16 cellular contexts compared by ENCODE assay signal in the genomic region with DNA sequence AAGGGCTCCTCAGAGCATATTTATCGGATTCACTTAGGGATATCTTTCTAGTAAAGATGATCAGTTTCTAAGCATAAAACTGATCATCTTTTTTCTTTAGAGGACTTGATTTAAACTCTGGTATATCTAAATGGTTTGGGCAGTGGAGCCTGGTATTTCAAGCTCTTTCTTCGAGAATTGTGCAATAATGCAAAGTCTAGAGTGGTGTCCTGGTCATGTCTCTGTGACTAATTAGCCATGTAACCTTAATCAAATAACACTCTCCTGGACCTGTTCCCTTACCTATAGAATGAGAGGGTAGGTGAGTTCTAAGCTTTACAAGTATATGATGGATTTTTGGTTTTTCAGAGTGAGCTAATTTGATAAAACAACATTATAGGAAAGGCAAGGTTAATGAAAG.
A peak's percentile ranks its signal among the peaks of the same experiment; 100 is the strongest.
DNase-seq lines count a peak whose midpoint lies in the region; ATAC-seq, FAIRE-seq and TF ChIP-seq lines count a peak whose summit lies in the region.
"Had no signal": no experiment of that assay in that cellular context is flagged by ENCODE, and none has a peak within 500 bp of the region (broad histone marks: within the 10 kb centered on the region; RNA-seq: fewer than 3 reads in every experiment).

No MANE protein-coding gene starts in this region.

- no peaks in the 10 kb centered on the region for H4K20me1 ChIP-seq in IMR-90 (ENCODE audit: insufficient read depth, low read length)
- H4K20me1 ChIP-seq in K562 (replicated peaks; ENCODE audit: control insufficient read depth, insufficient read depth, low read length): no peaks in the 10 kb centered on the region

- dilution Hi-C loops in IMR-90 (cut with HindIII; ENCODE audit: low sequenced_read_pairs, unreplicated experiment): no loop called here

- no peak overlapping the region for H2BK15ac ChIP-seq in IMR-90 (ENCODE audit: low read depth, low read length)

- H3K23ac ChIP-seq in IMR-90 (ENCODE audit: low read depth, low read length): no peak overlapping the region

- no peak overlapping the region for H2AK5ac ChIP-seq in IMR-90 (ENCODE audit: low read depth, low read length)

- H3K4me1 ChIP-seq in IMR-90 (ENCODE audit: control insufficient read depth, insufficient read depth, low read length) (no peaks in the 10 kb centered on the region), K562 (replicated peaks in 1 of 2; ENCODE audit: control insufficient read depth in 2 of 2, insufficient read depth in 2 of 2, low read length in 2 of 2) (no peaks in the 10 kb centered on the region), spleen (peaks cover 0 to 4% (median 0%) of the 10 kb centered on the region in 6 donors)
- H3K4me1 ChIP-seq: BE2C had no signal

- intact Hi-C loops in IMR-90 (cut with micrococcal nuclease) (no loop called here), K562 (cut with micrococcal nuclease) (no loop called here), spleen (cut with DNase I; ENCODE audit: low total_unique reads) (no loop called here)

- H3K56ac ChIP-seq in IMR-90 (ENCODE audit: extremely low read depth, insufficient read depth, low read length): no peak overlapping the region

- H3K27me3 Mint-ChIP-seq in osteocyte (ENCODE audit: unreplicated experiment): no peaks in the 10 kb centered on the region
- no peaks in the 10 kb centered on the region for H3K27me3 Mint-ChIP-seq in glutamatergic neuron (ENCODE audit: unreplicated experiment)
- H3K27me3 Mint-ChIP-seq: CD4-positive, alpha-beta memory T cell had no signal

- H3K36me3 ChIP-seq in IMR-90 (ENCODE audit: control insufficient read depth, insufficient read depth, low read length) (peaks cover 3% of the 10 kb centered on the region), K562 (ENCODE audit: control insufficient read depth, insufficient read depth, low read length) (peaks cover 16% of the 10 kb centered on the region), spleen (peaks cover 0 to 24% (median 2%) of the 10 kb centered on the region in 6 donors)
- H3K36me3 ChIP-seq: BE2C had no signal

- H3K9me3 Mint-ChIP-seq in osteocyte (ENCODE audit: unreplicated experiment) (peaks cover 3% of the 10 kb centered on the region), glutamatergic neuron (ENCODE audit: unreplicated experiment) (peaks cover 2% of the 10 kb centered on the region)
- H3K9me3 Mint-ChIP-seq: H9 had no signal

- no peak overlapping the region for H4K5ac ChIP-seq in IMR-90 (ENCODE audit: low read depth, low read length)

- no peak overlapping the region for H3K14ac ChIP-seq in IMR-90 (replicated peaks; ENCODE audit: low read depth, low read length)

- no peak overlapping the region for H4K91ac ChIP-seq in IMR-90 (ENCODE audit: insufficient read depth, low read depth, low read length)

- H3K36me3 Mint-ChIP-seq in osteocyte (ENCODE audit: unreplicated experiment): peaks cover 18% of the 10 kb centered on the region
- no peaks in the 10 kb centered on the region for H3K36me3 Mint-ChIP-seq in glutamatergic neuron (ENCODE audit: unreplicated experiment)

- no peaks in the 10 kb centered on the region for H3K27me3 ChIP-seq in IMR-90 (ENCODE audit: control insufficient read depth, insufficient read depth, low read length)
- no peaks in the 10 kb centered on the region for H3K27me3 ChIP-seq in K562 (ENCODE audit: control insufficient read depth in 2 of 2, insufficient read depth in 2 of 2, low read length in 2 of 2)
- H3K27me3 ChIP-seq in spleen (replicated peaks in 1 of 7): no peaks in the 10 kb centered on the region
- H3K27me3 ChIP-seq: BE2C had no signal

- POLR2A ChIA-PET in IMR-90 (lab: Charles Lee; ENCODE audit: unreplicated experiment) (no interaction called here), K562 (lab: Yijun Ruan, JAX) (interaction anchor here (0.5 to 0.7 kb wide), 2 partner anchors 11 to 116 kb away, joined by 3 read pairs; no protein-coding TSS in a partner anchor)

- BruUV-seq in IMR-90 (replicated peaks; lab: Mats Ljungman, UMichigan): no TSS peak
- BruUV-seq in K562 (replicated peaks; lab: Mats Ljungman, UMichigan): no TSS peak

- no peak overlapping the region for H2AFZ ChIP-seq in IMR-90 (replicated peaks; ENCODE audit: low read length, poor library complexity)
- no peak overlapping the region for H2AFZ ChIP-seq in K562 (ENCODE audit: low read depth, low read length)

- no peak overlapping the region for H2BK20ac ChIP-seq in IMR-90 (ENCODE audit: low read depth, low read length)

- no peaks in the 10 kb centered on the region for H3K79me2 ChIP-seq in K562 (ENCODE audit: control insufficient read depth, insufficient read depth, low read length)

- peaks cover 27% of the 10 kb centered on the region for H3K4me1 Mint-ChIP-seq in osteocyte (ENCODE audit: unreplicated experiment)
- H3K4me1 Mint-ChIP-seq in glutamatergic neuron (ENCODE audit: low read depth, unreplicated experiment): no peaks in the 10 kb centered on the region

- no peak overlapping the region for H3K9ac ChIP-seq in IMR-90 (ENCODE audit: low read depth, low read length)
- no peak overlapping the region for H3K9ac ChIP-seq in K562 (ENCODE audit: insufficient read depth in 1 of 2, low read depth in 2 of 2, low read length in 2 of 2)

- WGBS in IMR-90 (ENCODE audit: extremely low coverage in 2 of 2, insufficient read length in 1 of 2), 2 experiments: no CpG with 5 or more reads among the region's 2 CpGs
- WGBS in K562 (ENCODE audit: insufficient coverage, low coverage, missing lambda C conversion rate): 94% methylated on average over 2 of the region's 2 CpGs
- WGBS in spleen, 5 donors: 87 to 100% (median 95%) methylated on average over 2 of the region's 2 CpGs

- CTCF ChIA-PET in IMR-90 (lab: Yijun Ruan, JAX): interaction anchor here (0.9 kb wide), 1 partner anchor 7 kb away, joined by 3 read pairs; no protein-coding TSS in a partner anchor
- CTCF ChIA-PET in K562 (lab: Yijun Ruan, JAX; ENCODE audit: low intra/inter-chr PET ratio): no interaction called here

- H3K4me2 ChIP-seq in IMR-90 (ENCODE audit: low read depth, low read length) (no peak overlapping the region), K562 (ENCODE audit: insufficient read depth, low read length) (no peak overlapping the region)

- TF ChIP-seq EP300 in K562 (IDR thresholded peaks at IDR 0.05; ENCODE audit: low read length): no peak

- H3K18ac ChIP-seq in IMR-90 (ENCODE audit: low read depth, low read length): no peak overlapping the region

- H3K9me1 ChIP-seq in IMR-90 (ENCODE audit: insufficient read depth, low read length) (0 out of 2 replicates have a peak, but pooled peaks cover 2% of the 10 kb centered on the region), K562 (ENCODE audit: control insufficient read depth, insufficient read depth, low read length) (no peaks in the 10 kb centered on the region)

- no peak for TF ChIP-seq POLR2A in IMR-90 (IDR thresholded peaks at IDR 0.05; ENCODE audit: low read depth, low read length)
- TF ChIP-seq POLR2A in K562 (conservative IDR thresholded peaks at IDR 0.05): no peak
- TF ChIP-seq POLR2A in spleen (IDR thresholded peaks at IDR 0.05): no peak

- H3K9me3 ChIP-seq in IMR-90 (ENCODE audit: control insufficient read depth, insufficient read depth, low read length) (no peaks in the 10 kb centered on the region), K562 (replicated peaks; ENCODE audit: control insufficient read depth, insufficient read depth, low read depth, low read length) (no peaks in the 10 kb centered on the region), spleen (no peaks in the 10 kb centered on the region)
- H3K9me3 ChIP-seq: BE2C had no signal

- no peak for TF ChIP-seq CTCF in IMR-90 (conservative IDR thresholded peaks at IDR 0.05; ENCODE audit: low read depth, low read length)
- no peak for TF ChIP-seq CTCF in K562 (IDR thresholded peaks at IDR 0.05 in 2 of 3, conservative IDR thresholded peaks at IDR 0.05 in 1 of 3; ENCODE audit: insufficient read depth in 2 of 3, low read depth in 1 of 3, low read length in 3 of 3)
- no peak for TF ChIP-seq CTCF in spleen (IDR thresholded peaks at IDR 0.05 in 8 of 11, conservative IDR thresholded peaks at IDR 0.05 in 3 of 11)
- no peak for TF ChIP-seq CTCF in osteocyte (IDR thresholded peaks at IDR 0.05)
- no peak for TF ChIP-seq CTCF in glutamatergic neuron (IDR thresholded peaks at IDR 0.05; ENCODE audit: partially characterized antibody, unreplicated experiment)

- H3K4me3 Mint-ChIP-seq in osteocyte (ENCODE audit: unreplicated experiment): no peak overlapping the region
- H3K4me3 Mint-ChIP-seq in glutamatergic neuron (ENCODE audit: unreplicated experiment): no peak overlapping the region
- H3K4me3 Mint-ChIP-seq: CD4-positive, alpha-beta memory T cell; H9 had no signal

- no peak overlapping the region for H3K4ac ChIP-seq in IMR-90 (ENCODE audit: low read depth, low read length)

- H4K8ac ChIP-seq in IMR-90 (ENCODE audit: low read depth in 2 of 2, low read length in 2 of 2): no peak overlapping the region

- H3K4me3 ChIP-seq in IMR-90 (ENCODE audit: insufficient read depth, low read depth, low read length) (no peak overlapping the region), K562 (no peak overlapping the region), spleen (no peak overlapping the region)

- H3K27ac ChIP-seq in IMR-90 (ENCODE audit: insufficient read depth, low read length): no peak overlapping the region
- H3K27ac ChIP-seq in K562 (ENCODE audit: extremely low read depth, low read depth, low read length): no peak overlapping the region
- peak overlapping the region; percentile 37 to 77 (median 70) for H3K27ac ChIP-seq in spleen
- H3K27ac ChIP-seq: C4-2B had no signal

- ATAC-seq in IMR-90 (ENCODE audit: low read depth) (no peak), K562 (no peak), left lobe of liver (peak; percentile 91)

- H2BK5ac ChIP-seq in IMR-90 (ENCODE audit: low read depth, low read length, poor library complexity, severe bottlenecking): no peak overlapping the region

- in situ Hi-C loops in IMR-90 (cut with MboI; ENCODE audit: low sequenced_read_pairs) (no loop called here), K562 (cut with MboI) (no loop called here), G401 (cut with HindIII; ENCODE audit: low sequenced_read_pairs) (no loop called here)

- H3K79me1 ChIP-seq in IMR-90 (ENCODE audit: low read depth in 1 of 2, low read length in 2 of 2): no peaks in the 10 kb centered on the region

- TF ChIP-seq RAD21 in IMR-90 (IDR thresholded peaks at IDR 0.05; ENCODE audit: low read length) (no peak), K562 (CRISPR knock-in tag; conservative IDR thresholded peaks at IDR 0.05 in 1 of 2, IDR thresholded peaks at IDR 0.05 in 1 of 2) (no peak)

- no peak overlapping the region for H2AK9ac ChIP-seq in IMR-90 (replicated peaks; ENCODE audit: low read depth, low read length, poor library complexity)

- H3K27ac Mint-ChIP-seq in osteocyte (ENCODE audit: unreplicated experiment): no peak overlapping the region
- H3K27ac Mint-ChIP-seq in glutamatergic neuron (ENCODE audit: unreplicated experiment): no peak overlapping the region
- H3K27ac Mint-ChIP-seq: CD4-positive, alpha-beta memory T cell; H9 had no signal

- DNase-seq in IMR-90 (no peak), K562 (ENCODE audit: extremely low read depth in 1 of 4, low spot score in 3 of 4) (no peak), left lobe of liver (ENCODE audit: low spot score) (no peak), spleen (no peak), osteocyte (ENCODE audit: extremely low spot score, unreplicated experiment) (no peak), glutamatergic neuron (no peak), G401 (ENCODE audit: low spot score) (no peak)
- DNase-seq: BE2C; CD4-positive, alpha-beta memory T cell; DND-41; GF-D8; GOT3; H9 had no signal

- H2BK120ac ChIP-seq in IMR-90 (ENCODE audit: low read depth, low read length): no peak overlapping the region

- no peak for FAIRE-seq in K562 (lab: Jason Lieb, UNC)
- FAIRE-seq: A204.1, GM19239 had no signal

Comparison
In these comparisons a context has a peak if more than half of its experiments do, and no peak if none do; other contexts are left out.
1. H3K27ac ChIP-seq: peak in spleen (8 of 8); none in IMR-90 (single experiment) and K562 (single experiment).